ENCODE assay signal across 8 cellular contexts in the genomic region with DNA sequence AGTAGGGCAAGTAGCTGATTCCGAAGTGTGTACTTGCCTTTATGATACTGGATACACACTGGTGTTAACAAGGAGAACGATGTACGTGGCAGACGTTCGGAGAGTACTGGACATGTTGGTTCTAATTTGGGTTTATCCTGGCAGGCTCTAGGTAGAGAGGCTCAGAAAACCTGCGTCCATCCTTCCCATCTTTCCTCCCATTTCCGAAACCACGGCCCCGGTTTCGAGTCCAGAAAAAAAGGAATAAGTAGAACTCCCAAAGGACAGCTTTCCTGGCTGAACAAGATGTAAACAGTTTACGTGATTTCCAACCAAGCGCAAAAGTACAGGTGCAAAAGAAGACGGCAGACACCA. TPM values are rescaled to one million over a fixed set of nuclear protein-coding genes. Genes with fewer than 3 reads are reported as not detected.
DNase-seq lines count a peak whose midpoint lies in the region; ATAC-seq and TF ChIP-seq lines count a peak whose summit lies in the region.

No MANE protein-coding gene starts in this region.

- H3K36me3 ChIP-seq in BJ (ENCODE audit: control insufficient read depth, insufficient read depth, low read length) (no peaks in the 10 kb centered on the region), mammary epithelial cell (ENCODE audit: insufficient read depth, low read length) (peaks cover 3% of the 10 kb centered on the region)

- in situ Hi-C loops in mammary epithelial cell (cut with MboI; ENCODE audit: low sequenced_read_pairs in 2 of 2): no loop called here

- H3K27ac Mint-ChIP-seq in memory B cell: peak overlapping the region; percentile 94

- ATAC-seq in GM21360 (IDR thresholded peaks at IDR 0.05; ENCODE audit: unreplicated experiment): peak; percentile 16
- peak; percentile 11 for ATAC-seq in HG03575 (IDR thresholded peaks at IDR 0.05; ENCODE audit: extremely low read depth, insufficient number of reproducible peaks, low FRiP score, unreplicated experiment)
- peak; percentile 11 for ATAC-seq in memory B cell (ENCODE audit: low read depth)

- dilution Hi-C loops in mammary epithelial cell (cut with HindIII; ENCODE audit: low sequenced_read_pairs): no loop called here

- H3K9ac ChIP-seq in mammary epithelial cell (ENCODE audit: insufficient read depth, low read length): peak overlapping the region; percentile 89

- peak overlapping the region; percentile 80 for H3K27ac ChIP-seq in mammary epithelial cell (ENCODE audit: insufficient read depth, low read depth, low read length)

- DNase-seq in BJ (ENCODE audit: low read depth) (no peak), mammary epithelial cell (no peak), memory B cell (ENCODE audit: low spot score in 2 of 2) (no peak), inferior parietal cortex (ENCODE audit: extremely low spot score) (no peak), HCEC 1CT (no peak), Ammon's horn (ENCODE audit: low spot score) (no peak)

- WGBS in mammary epithelial cell (ENCODE audit: low coverage, missing lambda C conversion rate): 6% methylated on average over 12 of the region's 13 CpGs

- no peaks in the 10 kb centered on the region for H3K27me3 ChIP-seq in BJ (ENCODE audit: control insufficient read depth, insufficient read depth, low read length)
- no peaks in the 10 kb centered on the region for H3K27me3 ChIP-seq in mammary epithelial cell (ENCODE audit: insufficient read depth, low read length)

- H3K79me2 ChIP-seq in mammary epithelial cell (ENCODE audit: insufficient read depth, low read length): peaks cover 40% of the 10 kb centered on the region

- H3K9me3 Mint-ChIP-seq in memory B cell: no peaks in the 10 kb centered on the region

- H3K4me3 Mint-ChIP-seq in memory B cell: peak overlapping the region; percentile 98

- no peaks in the 10 kb centered on the region for H3K27me3 Mint-ChIP-seq in memory B cell

- BruUV-seq in mammary epithelial cell (replicated peaks; lab: Mats Ljungman, UMichigan): TSS peak; percentile 89

- peaks cover 10% of the 10 kb centered on the region for H3K4me1 ChIP-seq in mammary epithelial cell (ENCODE audit: insufficient read depth, low read length)

- POLR2A ChIA-PET in BJ (lab: Charles Lee): no interaction called here

- H3K4me2 ChIP-seq in mammary epithelial cell (ENCODE audit: insufficient read depth, low read depth, low read length): peak overlapping the region; percentile 93

- intact Hi-C loops in mammary epithelial cell (cut with micrococcal nuclease): loop anchor here (5.0 kb wide), 1 partner anchor 53 kb away; a partner anchor contains a TSS

- CTCF ChIA-PET in BJ (lab: Yijun Ruan, JAX): no interaction called here
- CTCF ChIA-PET in mammary epithelial cell (lab: Charles Lee; ENCODE audit: low non-redundant PET): no interaction called here

- H3K36me3 Mint-ChIP-seq in memory B cell: no peaks in the 10 kb centered on the region

- peak overlapping the region; percentile 90 for H3K4me3 ChIP-seq in BJ (ENCODE audit: low read depth, low read length)
- peak overlapping the region; percentile 64 to 94 (median 75) for H3K4me3 ChIP-seq in mammary epithelial cell (replicated peaks in 1 of 3; ENCODE audit: insufficient read depth in 1 of 3, low read depth in 2 of 3, low read length in 3 of 3)

- no peaks in the 10 kb centered on the region for H3K9me3 ChIP-seq in mammary epithelial cell (replicated peaks; ENCODE audit: insufficient read depth, low read length)

- H2AFZ ChIP-seq in mammary epithelial cell (ENCODE audit: low read depth, low read length): peak overlapping the region; percentile 96

- TF ChIP-seq CTCF in BJ (IDR thresholded peaks at IDR 0.05; ENCODE audit: insufficient read depth, low read depth, low read length): no peak
- no peak for TF ChIP-seq CTCF in mammary epithelial cell (conservative IDR thresholded peaks at IDR 0.05 in 1 of 2, IDR thresholded peaks at IDR 0.05 in 1 of 2; ENCODE audit: extremely low read depth in 1 of 2, insufficient read depth in 1 of 2, low read depth in 1 of 2, low read length in 2 of 2)

- H4K20me1 ChIP-seq in mammary epithelial cell (ENCODE audit: insufficient read depth, low read length): no peaks in the 10 kb centered on the region

- peaks cover 4% of the 10 kb centered on the region for H3K4me1 Mint-ChIP-seq in memory B cell

RNA-seq across cellular contexts. Expression of a gene that starts 0.3 kb away (rescaled TPM):
- polyA plus RNA-seq in BJ (2011; rRNA removed) (37.9 and 58.1 TPM in 2 replicates), mammary epithelial cell (36.9 TPM)
- 26.1 and 29.6 TPM in 2 replicates for polyA minus RNA-seq in BJ (2011; rRNA and poly(A)+ RNA removed)
- total RNA-seq in mammary epithelial cell: 10 to 100 TPM; 60.9 to 61.2 TPM
- 37.5 TPM for polyA minus RNA-seq in mammary epithelial cell

RNA-seq across cellular contexts. Expression of a gene that starts 8.4 kb away (rescaled TPM):
- polyA plus RNA-seq in BJ (2011; rRNA removed) (0.04 TPM in 2 replicates), mammary epithelial cell (0.07 TPM)
- polyA minus RNA-seq in BJ (2011; rRNA and poly(A)+ RNA removed): not detected in 2 replicates
- total RNA-seq in mammary epithelial cell: under 1 TPM; 0.17 to 0.24 TPM
- not detected for polyA minus RNA-seq in mammary epithelial cell

RNA-seq across cellular contexts. Expression of a gene that starts 54.8 kb away (rescaled TPM):
- polyA plus RNA-seq in BJ (2011; rRNA removed) (39.3 and 61.4 TPM in 2 replicates), mammary epithelial cell (65.2 TPM)
- polyA minus RNA-seq in BJ (2011; rRNA and poly(A)+ RNA removed): 61.0 and 83.6 TPM in 2 replicates
- total RNA-seq in mammary epithelial cell: 100 to 1,000 TPM in 1 of 2 donors, 10 to 100 TPM in 1; 86.2 to 101 TPM
- polyA minus RNA-seq in mammary epithelial cell: 347 TPM
